8 cellular contexts compared by ENCODE assay signal in the genomic region with DNA sequence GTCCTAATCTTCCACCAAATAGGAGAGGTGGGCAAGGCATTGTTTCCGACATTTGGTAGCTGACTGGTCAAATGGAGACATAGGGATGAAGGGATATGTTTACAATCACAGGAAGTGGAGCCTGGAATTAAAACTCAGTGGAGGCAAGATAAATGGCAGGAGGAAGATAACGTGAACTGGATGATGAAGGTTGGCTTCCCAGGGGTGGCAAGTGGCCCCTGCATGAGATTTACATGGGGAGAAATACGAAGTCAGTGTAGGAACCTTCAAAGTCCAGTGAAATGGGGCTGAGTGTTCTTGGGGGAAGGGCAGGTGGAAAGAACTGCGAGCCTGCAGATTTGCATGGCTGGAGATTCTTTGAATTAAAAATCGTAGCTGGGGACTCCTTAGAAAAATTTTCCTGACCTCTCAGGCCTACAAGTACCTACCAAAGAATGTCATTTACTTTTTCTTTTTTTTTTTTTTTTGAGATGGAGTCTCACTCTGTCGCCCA. TPM values are rescaled to one million over a fixed set of nuclear protein-coding genes. Genes with fewer than 3 reads are reported as not detected.
DNase-seq lines count a peak whose midpoint lies in the region; ATAC-seq and TF ChIP-seq lines count a peak whose summit lies in the region.

No MANE protein-coding gene starts in this region.

- peaks cover 22% of the 10 kb centered on the region for H3F3A ChIP-seq in GM23338 (replicated peaks; ENCODE audit: low read depth)

- H3K36me3 Mint-ChIP-seq in GM23338 (ENCODE audit: low read depth) (peaks cover 61% of the 10 kb centered on the region), glutamatergic neuron (ENCODE audit: unreplicated experiment) (peaks cover 5% of the 10 kb centered on the region)

- peaks cover 14% of the 10 kb centered on the region; the same call in 2 of the 3 replicates for H3K9me3 Mint-ChIP-seq in GM23338
- H3K9me3 Mint-ChIP-seq in glutamatergic neuron (ENCODE audit: unreplicated experiment) = no peaks in the 10 kb centered on the region

- H3K27ac Mint-ChIP-seq in GM23338 (no peak overlapping the region), glutamatergic neuron (ENCODE audit: unreplicated experiment) (peak overlapping the region; percentile 23)

- H3K9me2 ChIP-seq in GM23338 (ENCODE audit: insufficient read depth) = no peaks in the 10 kb centered on the region

- TF ChIP-seq CTCF in GM23338 (conservative IDR thresholded peaks at IDR 0.05; ENCODE audit: low read depth in 2 of 2) (no peak), WERI-Rb-1 (IDR thresholded peaks at IDR 0.05; ENCODE audit: low read depth, low read length) (no peak), glutamatergic neuron (IDR thresholded peaks at IDR 0.05; ENCODE audit: partially characterized antibody, unreplicated experiment) (no peak)

- peaks cover 18% of the 10 kb centered on the region for H3K27me3 Mint-ChIP-seq in GM23338 (ENCODE audit: insufficient read depth, low read depth, poor library complexity)
- no peaks in the 10 kb centered on the region for H3K27me3 Mint-ChIP-seq in glutamatergic neuron (ENCODE audit: unreplicated experiment)

- H3K4me3 Mint-ChIP-seq in GM23338 (peak overlapping the region; percentile 69), glutamatergic neuron (ENCODE audit: unreplicated experiment) (peak overlapping the region; percentile 28)

- ATAC-seq in GM23338 (no peak), HG02571 (IDR thresholded peaks at IDR 0.05; ENCODE audit: unreplicated experiment) (no peak), GM19023 (IDR thresholded peaks at IDR 0.05; ENCODE audit: unreplicated experiment) (no peak)

- H3K4me1 Mint-ChIP-seq in GM23338 (peaks cover 5% of the 10 kb centered on the region), glutamatergic neuron (ENCODE audit: low read depth, unreplicated experiment) (peaks cover 4% of the 10 kb centered on the region)

- H2AFZ ChIP-seq in GM23338 = peak overlapping the region; percentile 91

- H3K79me2 ChIP-seq in GM23338 (replicated peaks; ENCODE audit: insufficient read depth) = peaks cover 4% of the 10 kb centered on the region

- H3K4me1 ChIP-seq in GM23338 (ENCODE audit: insufficient read depth) = no peaks in the 10 kb centered on the region
- H3K4me1 ChIP-seq in skeletal muscle satellite cell (ENCODE audit: control insufficient read depth, insufficient read depth, low read length) = peaks cover 13% of the 10 kb centered on the region

- H3K4me2 ChIP-seq in GM23338 (peak overlapping the region; percentile 75), skeletal muscle satellite cell (ENCODE audit: low read length) (peak overlapping the region; percentile 88)

- H4K20me1 ChIP-seq in GM23338 (replicated peaks; ENCODE audit: insufficient read depth) = no peaks in the 10 kb centered on the region; the same call in none of the 2 replicates

- H3K27me3 ChIP-seq in GM23338 (ENCODE audit: insufficient read depth) (peaks cover 7% of the 10 kb centered on the region), WERI-Rb-1 (ENCODE audit: insufficient read depth, low read depth, severe bottlenecking) (no peaks in the 10 kb centered on the region), skeletal muscle satellite cell (ENCODE audit: control insufficient read depth, insufficient read depth, low read length) (no peaks in the 10 kb centered on the region)

- H3K27ac ChIP-seq in GM23338 (ENCODE audit: low read depth) (no peak overlapping the region; the same call in 1 of the 2 replicates), WERI-Rb-1 (peak overlapping the region; percentile 90)

- H3K4me3 ChIP-seq in GM23338 (peak overlapping the region; percentile 55), WERI-Rb-1 (ENCODE audit: low read depth, low read length) (peak overlapping the region; percentile 58), skeletal muscle satellite cell (ENCODE audit: low read length) (peak overlapping the region; percentile 74)

- peak overlapping the region; percentile 70 for H3K9ac ChIP-seq in skeletal muscle satellite cell (ENCODE audit: low read depth, low read length)

- no peaks in the 10 kb centered on the region for H3K9me3 ChIP-seq in WERI-Rb-1 (ENCODE audit: severe bottlenecking)
- H3K9me3 ChIP-seq in skeletal muscle satellite cell (replicated peaks; ENCODE audit: low read length) = no peaks in the 10 kb centered on the region

- DNase-seq in GM23338 (ENCODE audit: low spot score) (no peak), WERI-Rb-1 (no peak), glutamatergic neuron (no peak), NCI-H1092 treated with DMSO at 0.1 percent for 48 hours (lab: John Stamatoyannopoulos, UW) (no peak), NCI-H524 (lab: John Stamatoyannopoulos, UW) (no peak)

- peaks cover 23% of the 10 kb centered on the region for H3K36me3 ChIP-seq in GM23338 (ENCODE audit: insufficient read depth)
- peaks cover 58% of the 10 kb centered on the region for H3K36me3 ChIP-seq in WERI-Rb-1
- peaks cover 23% of the 10 kb centered on the region for H3K36me3 ChIP-seq in skeletal muscle satellite cell (ENCODE audit: insufficient read depth, low read length)

TF ChIP-seq in GM23338, 12 proteins besides CTCF, POLR2A, EP300 and RAD21 (continues in another document):
- TF ChIP-seq, protein P1, sequence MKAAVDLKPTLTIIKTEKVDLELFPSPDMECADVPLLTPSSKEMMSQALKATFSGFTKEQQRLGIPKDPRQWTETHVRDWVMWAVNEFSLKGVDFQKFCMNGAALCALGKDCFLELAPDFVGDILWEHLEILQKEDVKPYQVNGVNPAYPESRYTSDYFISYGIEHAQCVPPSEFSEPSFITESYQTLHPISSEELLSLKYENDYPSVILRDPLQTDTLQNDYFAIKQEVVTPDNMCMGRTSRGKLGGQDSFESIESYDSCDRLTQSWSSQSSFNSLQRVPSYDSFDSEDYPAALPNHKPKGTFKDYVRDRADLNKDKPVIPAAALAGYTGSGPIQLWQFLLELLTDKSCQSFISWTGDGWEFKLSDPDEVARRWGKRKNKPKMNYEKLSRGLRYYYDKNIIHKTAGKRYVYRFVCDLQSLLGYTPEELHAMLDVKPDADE (IDR thresholded peaks at IDR 0.05) = no peak

RNA-seq across cellular contexts. Expression of a gene that starts 0.7 kb away (rescaled TPM):
- 38.3 and 47.5 TPM in 2 replicates for total RNA-seq in GM23338 (2014; rRNA removed; shearing (Covaris generic))
- polyA plus RNA-seq in GM23338 (2016; fragmentation: Nextera tagmentation; extraction: Ambion mirVana) = 11.5 and 12.7 TPM in 2 replicates
- total RNA-seq in glutamatergic neuron (ENCODE audit: unreplicated experiment) = 41.6 TPM
- total RNA-seq in skeletal muscle satellite cell (2012; rRNA removed) = 8.7 and 11.7 TPM in 2 replicates

RNA-seq across cellular contexts. Expression of a gene that starts 21.4 kb away (rescaled TPM):
- 360 and 381 TPM in 2 replicates for total RNA-seq in GM23338 (2014; rRNA removed; shearing (Covaris generic))
- 148 and 149 TPM in 2 replicates for polyA plus RNA-seq in GM23338 (2016; fragmentation: Nextera tagmentation; extraction: Ambion mirVana)
- total RNA-seq in glutamatergic neuron (ENCODE audit: unreplicated experiment) = 143 TPM
- 463 and 502 TPM in 2 replicates for total RNA-seq in skeletal muscle satellite cell (2012; rRNA removed)

RNA-seq across cellular contexts. Expression of a gene that starts 26.1 kb away (rescaled TPM):
- total RNA-seq in GM23338 (2014; rRNA removed; shearing (Covaris generic)) = 21.6 and 23.0 TPM in 2 replicates
- polyA plus RNA-seq in GM23338 (2016; fragmentation: Nextera tagmentation; extraction: Ambion mirVana) = 50.3 and 55.6 TPM in 2 replicates
- total RNA-seq in glutamatergic neuron (ENCODE audit: unreplicated experiment) = 66.1 TPM
- total RNA-seq in skeletal muscle satellite cell (2012; rRNA removed) = 23.1 and 36.3 TPM in 2 replicates
